10 cellular contexts compared by ENCODE assay signal in the genomic region with DNA sequence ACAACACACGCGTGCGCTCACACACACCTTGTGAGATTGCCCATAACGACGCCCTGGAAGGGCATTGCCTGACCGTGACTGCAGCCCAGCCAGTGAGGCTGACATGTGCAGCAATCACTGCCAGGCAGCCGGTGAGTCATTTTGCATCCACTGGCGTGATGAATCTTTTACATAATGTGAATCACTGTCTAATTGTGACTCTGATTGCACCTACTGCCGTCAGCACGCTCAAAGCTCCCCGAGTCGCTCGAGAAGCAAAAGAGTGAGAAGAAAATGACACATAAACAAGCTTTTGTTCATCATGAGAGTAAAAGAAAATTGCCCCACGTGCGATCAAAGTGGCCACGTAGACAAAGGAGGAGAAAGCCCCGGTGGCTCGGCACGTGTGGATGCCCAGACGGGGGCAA.
DNase-seq lines count a peak whose midpoint lies in the region; ATAC-seq and TF ChIP-seq lines count a peak whose summit lies in the region.
"Had no signal": no experiment of that assay in that cellular context is flagged by ENCODE, and none has a peak within 500 bp of the region (broad histone marks: within the 10 kb centered on the region; RNA-seq: fewer than 3 reads in every experiment).

No MANE protein-coding gene starts in this region.

- peaks cover 0 to 24% (median 19%) of the 10 kb centered on the region in 10 experiments; a peak in 16 of 20 replicates for H3K4me1 ChIP-seq in BLaER1 treated with 17β-estradiol and CSF1 and Interleukin-3, amounts not matched to agents 10 nM and 100 nM
- no peaks in the 10 kb centered on the region for H3K4me1 ChIP-seq in transverse colon

- TF ChIP-seq EP300 in transverse colon (IDR thresholded peaks at IDR 0.05; ENCODE audit: low read depth), result no peak

- no peaks in the 10 kb centered on the region for H3K36me3 ChIP-seq in BLaER1 treated with 17β-estradiol and CSF1 and Interleukin-3, amounts not matched to agents 10 nM and 100 nM
- H3K36me3 ChIP-seq in transverse colon, result no peaks in the 10 kb centered on the region
- H3K36me3 ChIP-seq: cardiac muscle cell had no signal

- POLR2A ChIA-PET in HEK293T (lab: Yijun Ruan, JAX), result no interaction called here

- DNase-seq in HT1080 (ENCODE audit: low read depth) (peak; percentile 76), epithelial cell of prostate (ENCODE audit: low read depth, low spot score) (peak; percentile 41), HEK293T (ENCODE audit: extremely low spot score) (no peak), transverse colon (no peak), NCI-H128 (lab: John Stamatoyannopoulos, UW; ENCODE audit: unreplicated experiment) (no peak), COLO668 (lab: John Stamatoyannopoulos, UW; ENCODE audit: unreplicated experiment) (no peak)

- no peak overlapping the region for H3K9ac ChIP-seq in BLaER1 treated with 17β-estradiol and CSF1 and Interleukin-3, amounts not matched to agents 10 nM and 100 nM

- WGBS in transverse colon (ENCODE audit: low coverage in 1 of 2), 2 donors, result 70 to 79% methylated on average over 4 to 20 of the region's 20 CpGs

- H3K4me2 ChIP-seq in BLaER1 treated with 17β-estradiol and CSF1 and Interleukin-3, amounts not matched to agents 10 nM and 100 nM, result peak overlapping the region in 8 of 11 experiments; percentile 57 to 79 (median 66); a peak in 13 of 22 replicates

- in situ Hi-C loops in transverse colon (cut with MboI; ENCODE audit: low pct_ligation_motif_present in 1 of 4, low pct_unique_long_range_greater_than_20kb in 1 of 4, low sequenced_read_pairs in 3 of 4), result loop anchor here in 1 of 4 donors (25.0 kb wide), 1 partner anchor 87 kb away; no protein-coding TSS in a partner anchor

- H3K9me3 ChIP-seq in BLaER1 treated with 17β-estradiol and CSF1 and Interleukin-3, amounts not matched to agents 10 nM and 100 nM (replicated peaks in 1 of 11), result peaks cover 0 to 3% (median 0%) of the 10 kb centered on the region in 11 experiments; a peak in 1 of 22 replicates
- H3K9me3 ChIP-seq in transverse colon, result no peaks in the 10 kb centered on the region

- peak; percentile 32 for ATAC-seq in GM21423 (IDR thresholded peaks at IDR 0.05; ENCODE audit: unreplicated experiment)

- intact Hi-C loops in transverse colon (cut with DNase I; ENCODE audit: low total_unique reads), result no loop called here

- no peak for TF ChIP-seq POLR2A in transverse colon (IDR thresholded peaks at IDR 0.05)

- H3K4me3 ChIP-seq in BLaER1 treated with 17β-estradiol and CSF1 and Interleukin-3, amounts not matched to agents 10 nM and 100 nM, result no peak overlapping the region
- H3K4me3 ChIP-seq in transverse colon, result no peak overlapping the region
- H3K4me3 ChIP-seq: cardiac muscle cell, skin epidermis had no signal

- TF ChIP-seq CTCF in transverse colon (IDR thresholded peaks at IDR 0.05), result no peak

- H3K27me3 ChIP-seq in BLaER1 treated with 17β-estradiol and CSF1 and Interleukin-3, amounts not matched to agents 10 nM and 100 nM, result no peaks in the 10 kb centered on the region; a peak in 1 of 22 replicates
- H3K27me3 ChIP-seq in transverse colon, result peaks cover 9% of the 10 kb centered on the region
- H3K27me3 ChIP-seq: cardiac muscle cell had no signal

- no peak overlapping the region for H3K27ac ChIP-seq in BLaER1 treated with 17β-estradiol and CSF1 and Interleukin-3, amounts not matched to agents 10 nM and 100 nM
- H3K27ac ChIP-seq in epithelial cell of prostate (peak overlapping the region; percentile 17), transverse colon (no peak overlapping the region)
- H3K27ac ChIP-seq: cardiac muscle cell had no signal

- H4K20me1 ChIP-seq in BLaER1 treated with 17β-estradiol and CSF1 and Interleukin-3, amounts not matched to agents 10 nM and 100 nM, result no peaks in the 10 kb centered on the region

- CTCF ChIA-PET in HEK293T (lab: Yijun Ruan, JAX), result no interaction called here

TF ChIP-seq in HEK293T, 16 proteins besides CTCF, POLR2A, EP300 and RAD21:
- no peak for TF ChIP-seq SP1 (IDR thresholded peaks at IDR 0.05)
- no peak for TF ChIP-seq BHLHE40 (IDR thresholded peaks at IDR 0.05; ENCODE audit: borderline replicate concordance)
- TF ChIP-seq L3MBTL2 (conservative IDR thresholded peaks at IDR 0.05), result no peak
- TF ChIP-seq PKNOX1 (IDR thresholded peaks at IDR 0.05), result no peak
- no peak for TF ChIP-seq NFRKB (IDR thresholded peaks at IDR 0.05)
- TF ChIP-seq TARDBP (IDR thresholded peaks at IDR 0.05), result no peak
- no peak for TF ChIP-seq ELF4 (IDR thresholded peaks at IDR 0.05)
- no peak for TF ChIP-seq FOXK2 (IDR thresholded peaks at IDR 0.05)
- no peak for TF ChIP-seq SUZ12 (IDR thresholded peaks at IDR 0.05)
- TF ChIP-seq LEF1 (IDR thresholded peaks at IDR 0.05; ENCODE audit: borderline replicate concordance), result no peak

Comparison
In these comparisons a context has a peak if more than half of its experiments do, and no peak if none do; other contexts are left out.
1. DNase-seq: peak in HT1080 (single experiment) and epithelial cell of prostate (single experiment); none in HEK293T (single experiment), transverse colon (single experiment), NCI-H128 (single experiment) and COLO668 (single experiment).